In genomic region chr22:46466255-46466676, GRCh38 we compare ENCODE assay signal across 28 cellular contexts.
"Had no signal": no experiment of that assay in that cellular context is flagged by ENCODE, and none has a peak within 500 bp of the region (broad histone marks: within the 10 kb centered on the region; RNA-seq: fewer than 3 reads in every experiment).

No MANE protein-coding gene starts in this region.

- H3K27ac Mint-ChIP-seq: activated naive CD4-positive, alpha-beta T cell treated with anti-CD3 and anti-CD28 coated beads for 36 hours; activated naive CD8-positive, alpha-beta T cell treated with anti-CD3 and anti-CD28 coated beads for 36 hours; activated T-helper 1 cell treated with anti-CD3 and anti-CD28 coated beads, Interleukin-12 subunit alpha, Interleukin-12 subunit beta, Interleukin-2, Interleukin-4 antibody, amounts not matched to agents 30 ng/mL and 10 ng/mL and 1 ng/mL, durations not matched to agents 14 hours and 24 hours and 36 hours; endodermal cell; progenitor cell of endocrine pancreas had no signal

- H3K9me3 ChIP-seq: ascending aorta, neutrophil, ovary, thoracic aorta had no signal

- H3K4me3 Mint-ChIP-seq: activated naive CD4-positive, alpha-beta T cell treated with anti-CD3 and anti-CD28 coated beads for 36 hours; activated naive CD8-positive, alpha-beta T cell treated with anti-CD3 and anti-CD28 coated beads for 36 hours; activated T-helper 1 cell treated with anti-CD3 and anti-CD28 coated beads, Interleukin-12 subunit alpha, Interleukin-12 subunit beta, Interleukin-2, Interleukin-4 antibody, amounts not matched to agents 30 ng/mL and 10 ng/mL and 1 ng/mL, durations not matched to agents 14 hours and 24 hours and 36 hours; brain; endodermal cell; naive B cell; nephron progenitor cell; type B pancreatic cell had no signal

- H3K4me3 ChIP-seq: ascending aorta, ovary, skin epidermis, thoracic aorta had no signal

- H3K27me3 ChIP-seq: ascending aorta, neutrophil, ovary had no signal

- DNase-seq: activated CD4-positive, alpha-beta T cell treated with anti-CD3 and anti-CD28 coated beads for 4 hours; activated CD4-positive, alpha-beta T cell treated with anti-CD3 and anti-CD28 coated beads, Interleukin-2, amount 50 U/mL, for 4 hours; activated CD8-positive, alpha-beta memory T cell treated with anti-CD3 and anti-CD28 coated beads for 24 hours; activated effector memory CD4-positive, alpha-beta T cell treated with anti-CD3 and anti-CD28 coated beads, Interleukin-2, amount 50 U/mL, for 16 hours; activated naive CD4-positive, alpha-beta T cell treated with anti-CD3 and anti-CD28 coated beads for 36 hours; activated naive CD8-positive, alpha-beta T cell treated with anti-CD3 and anti-CD28 coated beads for 36 hours; activated T-cell treated with anti-CD3 and anti-CD28 coated beads, Interleukin-2, amount 50 U/mL, for 1 hour; endodermal cell; foreskin fibroblast; head of caudate nucleus; hippocampal formation; naive B cell; nephron progenitor cell; ovary; retina; stimulated activated CD4-positive, alpha-beta T cell treated with anti-CD3 and anti-CD28 coated beads, Interleukin-12 subunit alpha, Interleukin-12 subunit beta, amount 100 ng/mL, for 4 hours; stimulated activated CD4-positive, alpha-beta T cell treated with anti-CD3 and anti-CD28 coated beads, Interleukin-4, amount 100 ng/mL, for 1 hour; stimulated activated naive CD8-positive, alpha-beta T cell treated with anti-CD3 and anti-CD28 coated beads, Interleukin-15, Interleukin-2, amounts not matched to agents 100 U/mL and 50 U/mL, for 24 hours had no signal

- H3K9me3 Mint-ChIP-seq: activated naive CD4-positive, alpha-beta T cell treated with anti-CD3 and anti-CD28 coated beads for 36 hours; activated naive CD8-positive, alpha-beta T cell treated with anti-CD3 and anti-CD28 coated beads for 36 hours; activated T-helper 1 cell treated with anti-CD3 and anti-CD28 coated beads, Interleukin-12 subunit alpha, Interleukin-12 subunit beta, Interleukin-2, Interleukin-4 antibody, amounts not matched to agents 30 ng/mL and 10 ng/mL and 1 ng/mL, durations not matched to agents 14 hours and 24 hours and 36 hours; type B pancreatic cell had no signal

- H3K36me3 ChIP-seq: ascending aorta, neutrophil, ovary, thoracic aorta had no signal

- H3K27me3 Mint-ChIP-seq: brain, progenitor cell of endocrine pancreas had no signal

- H3K36me3 Mint-ChIP-seq: activated naive CD8-positive, alpha-beta T cell treated with anti-CD3 and anti-CD28 coated beads for 36 hours; naive B cell had no signal

- H3K27ac ChIP-seq: ascending aorta, neutrophil, ovary, skin epidermis, thoracic aorta had no signal

- H3K4me1 ChIP-seq: ascending aorta had no signal

- ATAC-seq: esophagus mucosa; sciatic nerve; stimulated activated naive CD8-positive, alpha-beta T cell treated with anti-CD3 and anti-CD28 coated beads, Interleukin-15, Interleukin-2, amounts not matched to agents 100 U/mL and 50 U/mL, for 24 hours had no signal
